In genomic region chr6:9373308-9373707, GRCh38 we compare ENCODE assay signal across 27 cellular contexts.
"Had no signal": no experiment of that assay in that cellular context is flagged by ENCODE, and none has a peak within 500 bp of the region (broad histone marks: within the 10 kb centered on the region; RNA-seq: fewer than 3 reads in every experiment).

No MANE protein-coding gene starts in this region.

- FAIRE-seq: endothelial cell of umbilical vein, frontal cortex had no signal

- DNase-seq: colonic mucosa; cortex of kidney; dermis blood vessel endothelial cell; dorsolateral prefrontal cortex; effector CD4-positive, alpha-beta T cell; effector CD8-positive, alpha-beta T cell; effector memory CD4-positive, alpha-beta T cell; effector memory CD8-positive, alpha-beta T cell; endodermal cell; erythroblast; esophagus squamous epithelium; foreskin fibroblast; foreskin keratinocyte; foreskin melanocyte; gastrocnemius medialis; glutamatergic neuron; head of caudate nucleus; heart left ventricle; heart right ventricle had no signal

- H3K36me3 ChIP-seq: colonic mucosa, esophagus muscularis mucosa, esophagus squamous epithelium, gastrocnemius medialis, gastroesophageal sphincter, heart left ventricle, heart right ventricle had no signal

- H3K27ac ChIP-seq: colonic mucosa, coronary artery, dorsolateral prefrontal cortex, epithelial cell of prostate, esophagus muscularis mucosa, esophagus squamous epithelium, foreskin keratinocyte, gastrocnemius medialis, gastroesophageal sphincter, heart left ventricle, heart right ventricle had no signal

- H3K4me3 Mint-ChIP-seq: dendritic cell treated with granulocyte-macrophage colony-stimulating factor and Interleukin-4, amounts not matched to agents 40 ng/mL and 50 ng/mL, for 4 days; effector memory CD8-positive, alpha-beta T cell; endodermal cell had no signal

- H3K27ac Mint-ChIP-seq: dendritic cell treated with granulocyte-macrophage colony-stimulating factor and Interleukin-4, amounts not matched to agents 40 ng/mL and 50 ng/mL, for 4 days; effector memory CD8-positive, alpha-beta T cell; endodermal cell had no signal

- H3K9me3 ChIP-seq: colonic mucosa, esophagus muscularis mucosa, esophagus squamous epithelium, gastrocnemius medialis, gastroesophageal sphincter, heart left ventricle, heart right ventricle had no signal

- H3K4me3 ChIP-seq: colonic mucosa, coronary artery, dorsolateral prefrontal cortex, esophagus muscularis mucosa, esophagus squamous epithelium, gastrocnemius medialis, gastroesophageal sphincter, heart left ventricle, heart right ventricle had no signal

- H3K9me3 Mint-ChIP-seq: endodermal cell had no signal

- ATAC-seq: effector memory CD8-positive, alpha-beta T cell; esophagus mucosa; foreskin keratinocyte; gastrocnemius medialis; gastroesophageal sphincter; heart left ventricle; heart right ventricle had no signal

- H3K4me1 ChIP-seq: colonic mucosa, esophagus muscularis mucosa, esophagus squamous epithelium, foreskin keratinocyte, gastrocnemius medialis, gastroesophageal sphincter, heart left ventricle, heart right ventricle had no signal

- H3K27me3 Mint-ChIP-seq: dendritic cell treated with granulocyte-macrophage colony-stimulating factor and Interleukin-4, amounts not matched to agents 40 ng/mL and 50 ng/mL, for 4 days; effector memory CD8-positive, alpha-beta T cell had no signal

- H3K27me3 ChIP-seq: colonic mucosa, dorsolateral prefrontal cortex, esophagus muscularis mucosa, esophagus squamous epithelium, foreskin keratinocyte, gastrocnemius medialis, gastroesophageal sphincter, heart left ventricle, heart right ventricle had no signal
